ENCODE assay signal across 3 cellular contexts in genomic region chr5:36555035-36555434, GRCh38. TPM values are rescaled to one million over a fixed set of nuclear protein-coding genes. Genes with fewer than 3 reads are reported as not detected.
"Had no signal": no experiment of that assay in that cellular context is flagged by ENCODE, and none has a peak within 500 bp of the region (broad histone marks: within the 10 kb centered on the region; RNA-seq: fewer than 3 reads in every experiment).

No MANE protein-coding gene starts in this region.

RNA-seq across cellular contexts. Expression of gene SLC1A3, which starts 51.4 kb away (rescaled TPM):
- total RNA-seq: HepG2, HT-29 had no signal
- polyA plus RNA-seq: IgD-negative memory B cell had no signal
